In the genomic region with DNA sequence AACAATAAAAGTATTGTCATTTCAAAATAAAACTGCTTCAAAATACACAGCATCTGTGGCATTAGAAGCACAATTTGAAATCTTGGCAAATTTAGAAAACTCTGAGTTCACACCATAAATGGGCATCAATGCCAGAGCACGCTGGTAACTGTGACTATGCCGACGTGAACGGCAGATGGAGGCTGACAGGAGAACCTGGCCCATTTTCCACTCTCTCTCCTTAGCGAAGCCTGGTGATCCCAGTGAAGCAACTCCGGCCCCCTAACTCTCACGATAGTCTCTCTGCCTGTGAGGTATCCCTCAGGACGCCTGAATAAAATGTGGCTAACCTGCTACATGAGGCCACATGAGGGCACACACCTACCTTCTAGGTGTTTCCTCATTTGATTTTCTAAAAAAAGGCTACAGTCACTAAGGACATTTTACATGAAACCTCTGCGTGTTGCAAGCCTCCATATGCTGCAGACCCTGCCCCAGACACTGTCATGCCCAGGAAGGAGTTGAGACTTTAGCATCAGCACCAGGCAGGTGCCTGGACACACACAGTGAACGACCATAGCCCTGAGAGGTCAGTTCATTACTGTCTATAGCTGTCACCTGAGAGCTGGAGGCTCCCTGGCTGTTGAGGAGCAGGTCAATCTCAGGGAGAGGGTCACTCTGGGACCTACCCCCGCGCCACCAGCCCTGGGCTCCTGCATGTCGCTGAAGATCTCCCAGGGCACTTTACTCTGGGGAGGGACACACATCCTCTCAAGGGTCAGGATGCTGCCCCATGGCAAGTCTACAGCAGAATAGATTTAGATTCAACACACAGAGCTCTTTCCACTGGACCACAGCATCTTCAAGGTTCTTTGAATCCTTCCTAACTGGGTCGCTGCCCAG, we compare ENCODE assay signal across 24 cellular contexts.
DNase-seq lines count a peak whose midpoint lies in the region; ATAC-seq and TF ChIP-seq lines count a peak whose summit lies in the region.
"Had no signal": no experiment of that assay in that cellular context is flagged by ENCODE, and none has a peak within 500 bp of the region (broad histone marks: within the 10 kb centered on the region; RNA-seq: fewer than 3 reads in every experiment).

No MANE protein-coding gene starts in this region.

- H3K4me1 Mint-ChIP-seq in activated CD8-positive, alpha-beta memory T cell treated with anti-CD3 and anti-CD28 coated beads, Interleukin-2, amount 10 ng/mL, durations not matched to agents 7 days and 5 days, result no peaks in the 10 kb centered on the region
- H3K4me1 Mint-ChIP-seq: B cell had no signal

- no peaks in the 10 kb centered on the region for H3K9me3 Mint-ChIP-seq in activated CD8-positive, alpha-beta memory T cell treated with anti-CD3 and anti-CD28 coated beads, Interleukin-2, amount 10 ng/mL, durations not matched to agents 7 days and 5 days (ENCODE audit: low read depth)
- H3K9me3 Mint-ChIP-seq: stimulated activated naive CD8-positive, alpha-beta T cell treated with anti-CD3 and anti-CD28 coated beads, Interleukin-15, Interleukin-2, amounts not matched to agents 100 ng/mL and 50 ng/mL, for 24 hours had no signal

- no peaks in the 10 kb centered on the region for H3K27me3 Mint-ChIP-seq in activated CD8-positive, alpha-beta memory T cell treated with anti-CD3 and anti-CD28 coated beads, Interleukin-2, amount 10 ng/mL, durations not matched to agents 7 days and 5 days
- H3K27me3 Mint-ChIP-seq: B cell; stimulated activated naive CD8-positive, alpha-beta T cell treated with anti-CD3 and anti-CD28 coated beads, Interleukin-15, Interleukin-2, amounts not matched to agents 100 ng/mL and 50 ng/mL, for 24 hours had no signal

- whole genome bisulfite sequencing in lung, 2 donors, result 93 to 95% methylated on average over 14 of the region's 14 CpGs

- CTCF ChIA-PET in activated CD8-positive, alpha-beta memory T cell treated with anti-CD3 and anti-CD28 coated beads, Interleukin-2, amount 10 ng/mL, durations not matched to agents 7 days and 5 days (lab: Charles Lee), result no interaction called here

- H3K4me3 Mint-ChIP-seq in activated CD8-positive, alpha-beta memory T cell treated with anti-CD3 and anti-CD28 coated beads, Interleukin-2, amount 10 ng/mL, durations not matched to agents 7 days and 5 days, result no peak overlapping the region
- H3K4me3 Mint-ChIP-seq: B cell; stimulated activated naive CD8-positive, alpha-beta T cell treated with anti-CD3 and anti-CD28 coated beads, Interleukin-15, Interleukin-2, amounts not matched to agents 100 ng/mL and 50 ng/mL, for 24 hours had no signal

- no peaks in the 10 kb centered on the region for H3K27me3 ChIP-seq in lung (ENCODE audit: control insufficient read depth, insufficient read depth)
- H3K27me3 ChIP-seq: neutrophil, transverse colon had no signal

- peak; percentile 40 for DNase-seq in activated CD8-positive, alpha-beta memory T cell treated with anti-CD3 and anti-CD28 coated beads, Interleukin-2, amount 10 ng/mL, durations not matched to agents 7 days and 5 days
- DNase-seq in activated CD8-positive, alpha-beta memory T cell treated with anti-CD3 and anti-CD28 coated beads, Interleukin-2, amount 50 U/mL, for 48 hours, result no peak
- DNase-seq in cerebellar cortex (ENCODE audit: low spot score) (peak; percentile 95), lung (ENCODE audit: low spot score) (peak; percentile 24), superior temporal gyrus (ENCODE audit: extremely low spot score) (peak; percentile 62), SW 1271 (lab: John Stamatoyannopoulos, UW) (no peak)
- DNase-seq: activated CD4-positive, alpha-beta T cell treated with anti-CD3 and anti-CD28 coated beads, Interleukin-2, amount 50 U/mL, for 4 hours; activated CD4-positive, CD25-positive, alpha-beta regulatory T cell; activated gamma-delta T cell treated with Interleukin-2 at 50 U/mL for 16 hours; activated T-cell treated with anti-CD3 and anti-CD28 coated beads for 4 hours; effector CD8-positive, alpha-beta T cell; foreskin fibroblast; GOT3; kidney glomerular epithelial cell; NCI-H1436; PC-9; SHP77; transverse colon had no signal

- H3K27ac ChIP-seq in lung (ENCODE audit: low read depth in 1 of 2, low read length in 1 of 2), result no peak overlapping the region
- H3K27ac ChIP-seq: HL-60, neutrophil, PC-9, transverse colon had no signal

- peaks cover 20 to 62% of the 10 kb centered on the region in 2 donors for H3K36me3 ChIP-seq in lung (ENCODE audit: control insufficient read depth in 2 of 2, insufficient read depth in 2 of 2, low read length in 2 of 2)

- no peaks in the 10 kb centered on the region for H3K36me3 Mint-ChIP-seq in activated CD8-positive, alpha-beta memory T cell treated with anti-CD3 and anti-CD28 coated beads, Interleukin-2, amount 10 ng/mL, durations not matched to agents 7 days and 5 days

- no peak for ATAC-seq in activated CD8-positive, alpha-beta memory T cell treated with anti-CD3 and anti-CD28 coated beads, Interleukin-2, amount 10 ng/mL, durations not matched to agents 7 days and 5 days
- ATAC-seq in lung (ENCODE audit: insufficient read depth, low FRiP score), result no peak
- no peak for ATAC-seq in GM21423 (IDR thresholded peaks at IDR 0.05; ENCODE audit: unreplicated experiment)
- no peak for ATAC-seq in activated CD4-positive, CD25-positive, alpha-beta regulatory T cell treated with anti-CD3 and anti-CD28 coated beads, Interleukin-2, amount 50 U/mL, for 24 hours

- H3K4me3 ChIP-seq in lung, result no peak overlapping the region
- H3K4me3 ChIP-seq: PC-9, transverse colon had no signal

- TF ChIP-seq CTCF in lung (IDR thresholded peaks at IDR 0.05; ENCODE audit: control extremely low read depth, extremely low read depth), result no peak

- no peaks in the 10 kb centered on the region for H3K4me1 ChIP-seq in lung (ENCODE audit: control insufficient read depth in 2 of 2, insufficient read depth in 2 of 2, low read length in 2 of 2)
- H3K4me1 ChIP-seq: transverse colon had no signal

- H3K9me3 ChIP-seq in lung (ENCODE audit: control insufficient read depth in 2 of 2, insufficient read depth in 1 of 2, low read length in 1 of 2), result no peaks in the 10 kb centered on the region
- H3K9me3 ChIP-seq: neutrophil, transverse colon had no signal

- H3K27ac Mint-ChIP-seq in activated CD8-positive, alpha-beta memory T cell treated with anti-CD3 and anti-CD28 coated beads, Interleukin-2, amount 10 ng/mL, durations not matched to agents 7 days and 5 days, result no peak overlapping the region
- H3K27ac Mint-ChIP-seq: B cell had no signal

Comparison
In these comparisons a context has a peak if more than half of its experiments do, and no peak if none do; other contexts are left out.
1. DNase-seq: peak in activated CD8-positive, alpha-beta memory T cell treated with anti-CD3 and anti-CD28 coated beads, Interleukin-2, amount 10 ng/mL, durations not matched to agents 7 days and 5 days (single experiment), cerebellar cortex (single experiment), lung (single experiment) and superior temporal gyrus (single experiment); none in activated CD8-positive, alpha-beta memory T cell treated with anti-CD3 and anti-CD28 coated beads, Interleukin-2, amount 50 U/mL, for 48 hours (single experiment) and SW 1271 (0 of 2).